Comparison of ENCODE assay signal across 8 cellular contexts in the genomic region with DNA sequence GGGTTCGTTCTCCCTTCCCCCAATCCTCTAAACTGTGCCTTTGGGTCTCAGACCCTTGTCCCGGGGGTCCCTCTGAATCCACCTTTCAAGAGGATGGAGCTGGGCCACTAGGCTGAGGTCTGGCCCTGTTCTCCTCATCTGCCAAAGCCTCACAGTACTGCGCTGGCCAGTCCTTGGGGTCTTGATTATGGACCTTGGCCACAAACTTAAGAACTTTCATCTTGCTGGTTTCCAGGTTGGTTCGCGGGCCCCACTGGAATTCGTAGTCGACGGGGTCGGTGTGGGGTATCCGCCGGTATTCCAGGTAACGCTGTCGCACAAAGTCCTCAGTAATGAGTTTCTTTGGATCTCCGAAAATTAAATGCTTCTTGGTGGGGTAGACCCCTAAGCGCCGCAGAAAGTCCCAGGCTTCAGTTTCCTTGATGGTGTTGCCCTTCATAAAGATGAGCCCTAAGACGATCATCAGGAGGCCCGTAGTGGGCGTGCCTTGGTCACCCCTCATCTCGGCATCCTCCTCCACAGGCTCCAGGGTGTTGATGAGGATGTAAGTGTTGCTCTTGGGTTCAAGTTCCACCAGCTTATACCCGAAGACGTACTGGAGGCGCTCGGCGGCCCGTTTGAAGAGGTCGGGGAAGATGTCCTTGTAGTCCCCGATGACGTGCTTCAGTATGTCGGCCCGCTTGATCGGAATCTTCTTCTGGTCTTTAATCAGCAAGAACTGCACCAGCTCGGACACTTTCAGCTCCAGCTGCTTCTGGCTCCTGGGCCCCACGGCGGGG. TPM values are rescaled to one million over a fixed set of nuclear protein-coding genes. Genes with fewer than 3 reads are reported as not detected.
DNase-seq lines count a peak whose midpoint lies in the region; ATAC-seq and TF ChIP-seq lines count a peak whose summit lies in the region.

No MANE protein-coding gene starts in this region.

- CTCF ChIA-PET in OCI-LY7 (lab: Charles Lee; ENCODE audit: unreplicated experiment), result no interaction called here

- H3K9me2 ChIP-seq in OCI-LY7 (ENCODE audit: insufficient read depth, low read length), result no peaks in the 10 kb centered on the region

- WGBS in thyroid gland, 2 donors, result 3 to 5% methylated on average over 28 to 33 of the region's 35 CpGs

- H3K27me3 ChIP-seq in foreskin keratinocyte (no peaks in the 10 kb centered on the region), thyroid gland (no peaks in the 10 kb centered on the region)

- BruUV-seq in OCI-LY7 (replicated peaks; lab: Mats Ljungman, UMichigan), result no TSS peak

- peak overlapping the region; percentile 98 for H3K4me3 ChIP-seq in OCI-LY7 (ENCODE audit: low read depth, low read length, poor library complexity, severe bottlenecking)
- H3K4me3 ChIP-seq in thyroid gland (replicated peaks in 1 of 3), result peak overlapping the region; percentile 50 to 96 (median 70)

- no peak for TF ChIP-seq CTCF in OCI-LY7 (conservative IDR thresholded peaks at IDR 0.05; ENCODE audit: low read length)
- no peak for TF ChIP-seq CTCF in foreskin keratinocyte (conservative IDR thresholded peaks at IDR 0.05)
- no peak for TF ChIP-seq CTCF in thyroid gland (IDR thresholded peaks at IDR 0.05)

- H3K27ac ChIP-seq in OCI-LY7 (ENCODE audit: low read depth, low read length, poor library complexity, severe bottlenecking) (peak overlapping the region; percentile 99), foreskin keratinocyte (peak overlapping the region; percentile 85), thyroid gland (peak overlapping the region; percentile 86 to 92 (median 91))

- no peaks in the 10 kb centered on the region; the same call in 1 of the 2 replicates for H3K9me3 ChIP-seq in OCI-LY7 (ENCODE audit: low read length)
- no peaks in the 10 kb centered on the region for H3K9me3 ChIP-seq in thyroid gland

- H3K36me3 ChIP-seq in OCI-LY7 (ENCODE audit: insufficient read depth, low read length) (peaks cover 3% of the 10 kb centered on the region; the same call in 1 of the 2 replicates), thyroid gland (no peaks in the 10 kb centered on the region)

- peaks cover 46% of the 10 kb centered on the region for H3K79me2 ChIP-seq in OCI-LY7 (ENCODE audit: insufficient read depth, low read depth, low read length)

- H3K4me2 ChIP-seq in OCI-LY7 (ENCODE audit: low read length), result peak overlapping the region; percentile 93

- TF ChIP-seq POLR2A in thyroid gland (IDR thresholded peaks at IDR 0.05), result no peak

- peaks cover 30% of the 10 kb centered on the region for H4K20me1 ChIP-seq in OCI-LY7 (ENCODE audit: insufficient read depth, low read length)

- ATAC-seq in HG02943 (IDR thresholded peaks at IDR 0.05; ENCODE audit: low read depth, unreplicated experiment), result peak; percentile 23
- ATAC-seq in foreskin keratinocyte, result peak; percentile 52

- DNase-seq in NCI-H510A treated with DMSO at 0.1 percent for 48 hours (lab: John Stamatoyannopoulos, UW) (peak; percentile 44), NCI-H510A (lab: John Stamatoyannopoulos, UW) (no peak), OCI-LY7 (ENCODE audit: low spot score) (peak; percentile 63), foreskin keratinocyte (peak; percentile 8 to 20), nucleus accumbens (lab: John Stamatoyannopoulos, UW) (peak in 32 of 56 donors; percentile 4 to 77 (median 54)), thyroid gland (peak; percentile 31 to 40)
- peak; percentile 80 for DNase-seq in activated effector memory CD4-positive, alpha-beta T cell treated with anti-CD3 and anti-CD28 coated beads, Interleukin-2, amount 50 U/mL, for 16 hours

- intact Hi-C loops in OCI-LY7 (cut with micrococcal nuclease; ENCODE audit: unreplicated experiment) (loop anchor here (1.0 to 10.0 kb wide), 3 partner anchors 60 to 476 kb away; no protein-coding TSS in a partner anchor), thyroid gland (cut with DNase I) (no loop called here)

- POLR2A ChIA-PET in OCI-LY7 (lab: Charles Lee), result interaction anchor here (0.8 kb wide), 1 partner anchor 129 kb away, joined by 3 read pairs; no protein-coding TSS in a partner anchor

- H3K4me1 ChIP-seq in OCI-LY7 (ENCODE audit: insufficient read depth, low read length, poor library complexity, severe bottlenecking) (peaks cover 28% of the 10 kb centered on the region), foreskin keratinocyte (peaks cover 30% of the 10 kb centered on the region), thyroid gland (peaks cover 15% of the 10 kb centered on the region in 2 donors)

- H2AFZ ChIP-seq in OCI-LY7 (ENCODE audit: low read length), result peak overlapping the region; percentile 70

RNA-seq across cellular contexts. Expression of a gene that starts 0.7 kb away (rescaled TPM):
- 27.2 and 29.4 TPM in 2 replicates for total RNA-seq in OCI-LY7 (2014; rRNA removed; shearing (Covaris generic))
- 18.6 and 18.9 TPM in 2 replicates for total RNA-seq in OCI-LY7 (2022)
- 7.4 and 7.9 TPM in 2 replicates for total RNA-seq in foreskin keratinocyte
- polyA plus RNA-seq in foreskin keratinocyte, result 6.6 and 6.9 TPM in 2 replicates
- total RNA-seq in thyroid gland, result 10 to 100 TPM; 19.6 to 21.7 (median 20.8) TPM
